1 cellular context compared by ENCODE assay signal in the genomic region with DNA sequence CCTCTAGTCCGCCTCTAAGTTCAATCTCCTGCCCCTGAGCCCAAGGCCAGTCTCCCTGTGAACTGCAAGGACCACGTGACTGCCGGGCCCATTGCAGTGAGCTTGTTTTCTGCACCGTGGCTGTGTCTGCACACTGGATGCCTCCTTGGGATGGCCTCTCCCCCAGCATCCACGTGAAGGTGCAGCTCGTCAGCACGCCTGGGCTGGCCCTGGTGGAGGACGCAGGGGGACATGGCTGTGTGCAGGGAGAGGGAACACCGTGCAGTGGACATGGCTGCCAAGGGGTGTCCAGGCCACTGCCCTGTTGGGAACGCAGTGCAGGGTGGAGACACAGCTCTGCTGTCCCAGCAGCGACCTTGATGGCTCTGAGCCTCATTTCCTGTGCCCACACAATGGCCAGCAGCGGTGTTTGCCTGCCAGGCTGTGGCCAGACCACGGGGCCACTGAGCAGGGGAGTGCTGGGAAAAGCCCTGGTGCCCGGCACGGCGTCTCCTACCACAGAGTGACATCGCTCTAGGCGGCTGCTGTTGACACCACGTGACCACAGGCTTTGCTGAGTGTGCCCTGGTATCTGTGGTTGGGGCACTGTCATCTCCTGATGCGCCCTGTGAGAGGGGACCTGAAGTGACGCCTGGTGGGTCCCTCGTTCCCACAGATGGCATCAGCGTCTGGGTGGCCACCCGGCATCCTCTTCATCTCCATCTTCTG.
TF ChIP-seq lines count a peak whose summit lies in the region.

No MANE protein-coding gene starts in this region.

TF ChIP-seq in GM23338, 12 proteins besides CTCF, POLR2A, EP300 and RAD21 (continued from another document):
- TF ChIP-seq CREB1 (CRISPR knock-in tag; IDR thresholded peaks at IDR 0.05; ENCODE audit: low read depth) (no peak), ZNF331 (CRISPR knock-in tag; IDR thresholded peaks at IDR 0.05; ENCODE audit: low read depth) (no peak), EZH2phosphoT487 (IDR thresholded peaks at IDR 0.05; ENCODE audit: unreplicated experiment) (no peak), POLR2AphosphoS5 (IDR thresholded peaks at IDR 0.05; ENCODE audit: low read depth) (no peak), EZH2 (IDR thresholded peaks at IDR 0.05; ENCODE audit: low read depth, unreplicated experiment) (no peak), ZNF114 (CRISPR knock-in tag; IDR thresholded peaks at IDR 0.05) (no peak), NANOG (IDR thresholded peaks at IDR 0.05; ENCODE audit: borderline replicate concordance) (no peak)
- TF ChIP-seq, protein P1, sequence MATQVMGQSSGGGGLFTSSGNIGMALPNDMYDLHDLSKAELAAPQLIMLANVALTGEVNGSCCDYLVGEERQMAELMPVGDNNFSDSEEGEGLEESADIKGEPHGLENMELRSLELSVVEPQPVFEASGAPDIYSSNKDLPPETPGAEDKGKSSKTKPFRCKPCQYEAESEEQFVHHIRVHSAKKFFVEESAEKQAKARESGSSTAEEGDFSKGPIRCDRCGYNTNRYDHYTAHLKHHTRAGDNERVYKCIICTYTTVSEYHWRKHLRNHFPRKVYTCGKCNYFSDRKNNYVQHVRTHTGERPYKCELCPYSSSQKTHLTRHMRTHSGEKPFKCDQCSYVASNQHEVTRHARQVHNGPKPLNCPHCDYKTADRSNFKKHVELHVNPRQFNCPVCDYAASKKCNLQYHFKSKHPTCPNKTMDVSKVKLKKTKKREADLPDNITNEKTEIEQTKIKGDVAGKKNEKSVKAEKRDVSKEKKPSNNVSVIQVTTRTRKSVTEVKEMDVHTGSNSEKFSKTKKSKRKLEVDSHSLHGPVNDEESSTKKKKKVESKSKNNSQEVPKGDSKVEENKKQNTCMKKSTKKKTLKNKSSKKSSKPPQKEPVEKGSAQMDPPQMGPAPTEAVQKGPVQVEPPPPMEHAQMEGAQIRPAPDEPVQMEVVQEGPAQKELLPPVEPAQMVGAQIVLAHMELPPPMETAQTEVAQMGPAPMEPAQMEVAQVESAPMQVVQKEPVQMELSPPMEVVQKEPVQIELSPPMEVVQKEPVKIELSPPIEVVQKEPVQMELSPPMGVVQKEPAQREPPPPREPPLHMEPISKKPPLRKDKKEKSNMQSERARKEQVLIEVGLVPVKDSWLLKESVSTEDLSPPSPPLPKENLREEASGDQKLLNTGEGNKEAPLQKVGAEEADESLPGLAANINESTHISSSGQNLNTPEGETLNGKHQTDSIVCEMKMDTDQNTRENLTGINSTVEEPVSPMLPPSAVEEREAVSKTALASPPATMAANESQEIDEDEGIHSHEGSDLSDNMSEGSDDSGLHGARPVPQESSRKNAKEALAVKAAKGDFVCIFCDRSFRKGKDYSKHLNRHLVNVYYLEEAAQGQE (IDR thresholded peaks at IDR 0.05; ENCODE audit: unreplicated experiment) = no peak
- TF ChIP-seq, protein P2, sequence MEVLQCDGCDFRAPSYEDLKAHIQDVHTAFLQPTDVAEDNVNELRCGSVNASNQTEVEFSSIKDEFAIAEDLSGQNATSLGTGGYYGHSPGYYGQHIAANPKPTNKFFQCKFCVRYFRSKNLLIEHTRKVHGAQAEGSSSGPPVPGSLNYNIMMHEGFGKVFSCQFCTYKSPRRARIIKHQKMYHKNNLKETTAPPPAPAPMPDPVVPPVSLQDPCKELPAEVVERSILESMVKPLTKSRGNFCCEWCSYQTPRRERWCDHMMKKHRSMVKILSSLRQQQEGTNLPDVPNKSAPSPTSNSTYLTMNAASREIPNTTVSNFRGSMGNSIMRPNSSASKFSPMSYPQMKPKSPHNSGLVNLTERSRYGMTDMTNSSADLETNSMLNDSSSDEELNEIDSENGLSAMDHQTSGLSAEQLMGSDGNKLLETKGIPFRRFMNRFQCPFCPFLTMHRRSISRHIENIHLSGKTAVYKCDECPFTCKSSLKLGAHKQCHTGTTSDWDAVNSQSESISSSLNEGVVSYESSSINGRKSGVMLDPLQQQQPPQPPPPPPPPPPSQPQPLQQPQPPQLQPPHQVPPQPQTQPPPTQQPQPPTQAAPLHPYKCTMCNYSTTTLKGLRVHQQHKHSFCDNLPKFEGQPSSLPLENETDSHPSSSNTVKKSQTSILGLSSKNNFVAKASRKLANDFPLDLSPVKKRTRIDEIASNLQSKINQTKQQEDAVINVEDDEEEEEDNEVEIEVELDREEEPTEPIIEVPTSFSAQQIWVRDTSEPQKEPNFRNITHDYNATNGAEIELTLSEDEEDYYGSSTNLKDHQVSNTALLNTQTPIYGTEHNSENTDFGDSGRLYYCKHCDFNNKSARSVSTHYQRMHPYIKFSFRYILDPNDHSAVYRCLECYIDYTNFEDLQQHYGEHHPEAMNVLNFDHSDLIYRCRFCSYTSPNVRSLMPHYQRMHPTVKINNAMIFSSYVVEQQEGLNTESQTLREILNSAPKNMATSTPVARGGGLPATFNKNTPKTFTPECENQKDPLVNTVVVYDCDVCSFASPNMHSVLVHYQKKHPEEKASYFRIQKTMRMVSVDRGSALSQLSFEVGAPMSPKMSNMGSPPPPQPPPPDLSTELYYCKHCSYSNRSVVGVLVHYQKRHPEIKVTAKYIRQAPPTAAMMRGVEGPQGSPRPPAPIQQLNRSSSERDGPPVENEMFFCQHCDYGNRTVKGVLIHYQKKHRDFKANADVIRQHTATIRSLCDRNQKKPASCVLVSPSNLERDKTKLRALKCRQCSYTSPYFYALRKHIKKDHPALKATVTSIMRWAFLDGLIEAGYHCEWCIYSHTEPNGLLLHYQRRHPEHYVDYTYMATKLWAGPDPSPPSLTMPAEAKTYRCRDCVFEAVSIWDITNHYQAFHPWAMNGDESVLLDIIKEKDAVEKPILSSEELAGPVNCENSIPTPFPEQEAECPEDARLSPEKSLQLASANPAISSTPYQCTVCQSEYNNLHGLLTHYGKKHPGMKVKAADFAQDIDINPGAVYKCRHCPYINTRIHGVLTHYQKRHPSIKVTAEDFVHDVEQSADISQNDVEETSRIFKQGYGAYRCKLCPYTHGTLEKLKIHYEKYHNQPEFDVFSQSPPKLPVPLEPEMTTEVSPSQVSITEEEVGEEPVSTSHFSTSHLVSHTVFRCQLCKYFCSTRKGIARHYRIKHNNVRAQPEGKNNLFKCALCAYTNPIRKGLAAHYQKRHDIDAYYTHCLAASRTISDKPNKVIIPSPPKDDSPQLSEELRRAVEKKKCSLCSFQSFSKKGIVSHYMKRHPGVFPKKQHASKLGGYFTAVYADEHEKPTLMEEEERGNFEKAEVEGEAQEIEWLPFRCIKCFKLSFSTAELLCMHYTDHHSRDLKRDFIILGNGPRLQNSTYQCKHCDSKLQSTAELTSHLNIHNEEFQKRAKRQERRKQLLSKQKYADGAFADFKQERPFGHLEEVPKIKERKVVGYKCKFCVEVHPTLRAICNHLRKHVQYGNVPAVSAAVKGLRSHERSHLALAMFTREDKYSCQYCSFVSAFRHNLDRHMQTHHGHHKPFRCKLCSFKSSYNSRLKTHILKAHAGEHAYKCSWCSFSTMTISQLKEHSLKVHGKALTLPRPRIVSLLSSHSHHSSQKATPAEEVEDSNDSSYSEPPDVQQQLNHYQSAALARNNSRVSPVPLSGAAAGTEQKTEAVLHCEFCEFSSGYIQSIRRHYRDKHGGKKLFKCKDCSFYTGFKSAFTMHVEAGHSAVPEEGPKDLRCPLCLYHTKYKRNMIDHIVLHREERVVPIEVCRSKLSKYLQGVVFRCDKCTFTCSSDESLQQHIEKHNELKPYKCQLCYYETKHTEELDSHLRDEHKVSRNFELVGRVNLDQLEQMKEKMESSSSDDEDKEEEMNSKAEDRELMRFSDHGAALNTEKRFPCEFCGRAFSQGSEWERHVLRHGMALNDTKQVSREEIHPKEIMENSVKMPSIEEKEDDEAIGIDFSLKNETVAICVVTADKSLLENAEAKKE (CRISPR knock-in tag; IDR thresholded peaks at IDR 0.05) = no peak
